Comparison of ENCODE assay signal across 9 cellular contexts in the genomic region with DNA sequence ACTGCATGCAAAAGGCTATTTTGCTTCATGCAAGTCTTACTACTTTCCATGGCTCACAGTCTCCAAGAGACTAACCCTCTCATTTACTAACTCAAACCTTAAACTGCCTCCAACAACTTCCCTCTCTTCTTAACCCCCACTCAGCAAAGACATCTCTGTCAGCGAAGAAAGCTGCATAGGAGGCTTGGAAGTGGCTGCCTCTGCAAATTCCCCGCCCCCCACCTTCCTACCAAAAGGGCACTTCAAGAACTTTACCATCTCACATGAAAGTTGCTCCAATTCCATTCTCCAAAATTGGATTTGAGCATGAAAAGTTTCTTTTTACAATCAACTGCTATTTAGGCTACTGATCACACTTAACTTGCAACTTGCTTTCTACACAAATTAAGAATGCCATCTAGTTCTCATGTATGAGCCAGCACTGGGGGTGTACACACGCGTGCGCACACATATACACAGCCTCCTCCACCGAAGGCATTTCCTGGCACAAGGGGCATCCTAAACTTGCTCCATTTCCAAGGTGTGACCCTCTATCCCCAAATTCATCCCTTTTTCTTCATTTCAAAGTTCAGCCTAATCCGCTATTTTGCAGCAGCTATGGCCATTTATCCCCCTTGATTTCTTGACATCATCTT. TPM values are rescaled to one million over a fixed set of nuclear protein-coding genes. Genes with fewer than 3 reads are reported as not detected.
DNase-seq lines count a peak whose midpoint lies in the region; ATAC-seq and TF ChIP-seq lines count a peak whose summit lies in the region.
"Had no signal": no experiment of that assay in that cellular context is flagged by ENCODE, and none has a peak within 500 bp of the region (broad histone marks: within the 10 kb centered on the region; RNA-seq: fewer than 3 reads in every experiment).

No MANE protein-coding gene starts in this region.

- in situ Hi-C loops in astrocyte of the spinal cord (cut with HindIII; ENCODE audit: low sequenced_read_pairs) (no loop called here), transverse colon (cut with MboI; ENCODE audit: low pct_ligation_motif_present in 1 of 4, low pct_unique_long_range_greater_than_20kb in 1 of 4, low sequenced_read_pairs in 3 of 4) (no loop called here)

- H3K4me1 ChIP-seq in transverse colon: peaks cover 23 to 72% (median 57%) of the 10 kb centered on the region in 4 donors

- TF ChIP-seq EP300 in transverse colon (IDR thresholded peaks at IDR 0.05; ENCODE audit: low read depth): no peak

- no peaks in the 10 kb centered on the region for H3K9me3 ChIP-seq in transverse colon

- no peaks in the 10 kb centered on the region for H3K27me3 Mint-ChIP-seq in activated naive CD4-positive, alpha-beta T cell treated with anti-CD3 and anti-CD28 coated beads, Interleukin-2, amount 10 ng/mL, durations not matched to agents 7 days and 5 days

- H3K9me3 Mint-ChIP-seq in activated naive CD4-positive, alpha-beta T cell treated with anti-CD3 and anti-CD28 coated beads, Interleukin-2, amount 10 ng/mL, durations not matched to agents 7 days and 5 days: no peaks in the 10 kb centered on the region

- H3K4me3 ChIP-seq in astrocyte of the spinal cord (ENCODE audit: low read depth, low read length): peak overlapping the region; percentile 78
- peak overlapping the region; percentile 92 for H3K4me3 ChIP-seq in lower leg skin (ENCODE audit: low read depth, poor library complexity, severe bottlenecking)
- peak overlapping the region in 3 of 4 donors; percentile 84 to 99 (median 90) for H3K4me3 ChIP-seq in transverse colon

- H3K27ac ChIP-seq in transverse colon: peak overlapping the region; percentile 95 to 97 (median 96)

- no peaks in the 10 kb centered on the region for H3K27me3 ChIP-seq in transverse colon

- TF ChIP-seq POLR2A in lower leg skin (IDR thresholded peaks at IDR 0.05) (no peak), transverse colon (IDR thresholded peaks at IDR 0.05) (no peak)

- intact Hi-C loops in lower leg skin (cut with DNase I; ENCODE audit: low total_unique reads) (no loop called here), transverse colon (cut with DNase I; ENCODE audit: low total_unique reads) (loop anchor here (2.0 kb wide), 1 partner anchor 38 kb away; no protein-coding TSS in a partner anchor)

- peaks cover 62% of the 10 kb centered on the region for H3K4me1 Mint-ChIP-seq in activated naive CD4-positive, alpha-beta T cell treated with anti-CD3 and anti-CD28 coated beads, Interleukin-2, amount 10 ng/mL, durations not matched to agents 7 days and 5 days

- H3K36me3 Mint-ChIP-seq in activated naive CD4-positive, alpha-beta T cell treated with anti-CD3 and anti-CD28 coated beads, Interleukin-2, amount 10 ng/mL, durations not matched to agents 7 days and 5 days: peaks cover 10% of the 10 kb centered on the region

- no peak overlapping the region for H3K27ac Mint-ChIP-seq in activated naive CD4-positive, alpha-beta T cell treated with anti-CD3 and anti-CD28 coated beads, Interleukin-2, amount 10 ng/mL, durations not matched to agents 7 days and 5 days

- WGBS in lower leg skin, 2 donors: 34 to 43% methylated on average over 7 of the region's 7 CpGs
- WGBS in transverse colon (ENCODE audit: low coverage in 1 of 2), 2 donors: 46 to 65% methylated on average over 5 to 7 of the region's 7 CpGs

- peak overlapping the region; percentile 81 for H3K4me3 Mint-ChIP-seq in activated naive CD4-positive, alpha-beta T cell treated with anti-CD3 and anti-CD28 coated beads, Interleukin-2, amount 10 ng/mL, durations not matched to agents 7 days and 5 days

- no peak for TF ChIP-seq CTCF in astrocyte of the spinal cord (IDR thresholded peaks at IDR 0.05; ENCODE audit: low read depth, low read length)
- TF ChIP-seq CTCF in lower leg skin (IDR thresholded peaks at IDR 0.05): no peak
- TF ChIP-seq CTCF in transverse colon (IDR thresholded peaks at IDR 0.05): no peak

- CTCF ChIA-PET in activated naive CD4-positive, alpha-beta T cell treated with anti-CD3 and anti-CD28 coated beads, Interleukin-2, amount 10 ng/mL, durations not matched to agents 7 days and 5 days (lab: Charles Lee): interaction anchor here (0.9 to 5.0 kb wide), 7 partner anchors 17 to 282 kb away, joined by 3 to 94 read pairs (median 5); no protein-coding TSS in a partner anchor

- no peaks in the 10 kb centered on the region for H3K36me3 ChIP-seq in transverse colon

- no peak for ATAC-seq in GM21737 (IDR thresholded peaks at IDR 0.05; ENCODE audit: unreplicated experiment)

- no peak for DNase-seq in activated naive CD4-positive, alpha-beta T cell treated with anti-CD3 and anti-CD28 coated beads, Interleukin-2, amount 10 ng/mL, durations not matched to agents 7 days and 5 days
- no peak for DNase-seq in activated naive CD4-positive, alpha-beta T cell treated with Interleukin-2 at 50 U/mL for 16 hours
- DNase-seq in astrocyte of the spinal cord (ENCODE audit: low read depth, low spot score) (no peak), lower leg skin (ENCODE audit: low spot score in 2 of 2) (no peak), transverse colon (peak; percentile 27), GM19240 (ENCODE audit: insufficient read length, low spot score) (no peak)
- no peak for DNase-seq in stimulated activated CD4-positive, alpha-beta T cell treated with anti-CD3 and anti-CD28 coated beads, Interleukin-2, amount 100 ng/mL, for 48 hours
- DNase-seq: SHP77 treated with DMSO at 0.1 percent for 48 hours had no signal

RNA-seq across cellular contexts. Expression of a gene that starts 1.8 kb away (rescaled TPM):
- 100 to 1,000 TPM in 1 of 4 donors, 10 to 100 TPM in 3; 65.5 to 104 (median 76.2) TPM for total RNA-seq in lower leg skin
- 10 to 100 TPM; 26.2 to 56.7 (median 49.5) TPM for total RNA-seq in transverse colon
